33 cellular contexts compared by ENCODE assay signal in genomic region chr11:71249301-71249700, GRCh38. TPM values are rescaled to one million over a fixed set of nuclear protein-coding genes. Genes with fewer than 3 reads are reported as not detected.
DNase-seq lines count a peak whose midpoint lies in the region; ATAC-seq and TF ChIP-seq lines count a peak whose summit lies in the region.
"Had no signal": no experiment of that assay in that cellular context is flagged by ENCODE, and none has a peak within 500 bp of the region (broad histone marks: within the 10 kb centered on the region; RNA-seq: fewer than 3 reads in every experiment).

No MANE protein-coding gene starts in this region.

- H3K4me3 ChIP-seq in HCT116 (replicated peaks in 1 of 2; ENCODE audit: low read depth in 1 of 2, low read length in 2 of 2) (no peak overlapping the region), mesenchymal stem cell (ENCODE audit: insufficient read depth in 1 of 2, low read depth in 1 of 2, low read length in 2 of 2) (no peak overlapping the region), right atrium auricular region (no peak overlapping the region)
- H3K4me3 ChIP-seq: BLaER1 treated with 17β-estradiol and CSF1 and Interleukin-3, amounts not matched to agents 10 nM and 100 nM; esophagus squamous epithelium; pancreas; SJSA1; smooth muscle cell had no signal

- peak overlapping the region; percentile 56 for H3K27ac Mint-ChIP-seq in type B pancreatic cell
- H3K27ac Mint-ChIP-seq: activated CD4-positive, alpha-beta memory T cell treated with anti-CD3 and anti-CD28 coated beads for 36 hours; activated T-cell treated with anti-CD3 and anti-CD28 coated beads, Interleukin-2, amount 50 U/mL, for 72 hours; dendritic cell treated with granulocyte-macrophage colony-stimulating factor and Interleukin-4, amounts not matched to agents 40 ng/mL and 50 ng/mL, for 4 days; immature natural killer cell; T-cell had no signal

- H3K9ac ChIP-seq in HCT116 (ENCODE audit: low read length) (no peak overlapping the region), mesenchymal stem cell (ENCODE audit: low read length) (no peak overlapping the region)
- H3K9ac ChIP-seq: BLaER1 treated with 17β-estradiol and CSF1 and Interleukin-3, amounts not matched to agents 10 nM and 100 nM had no signal

- no peak overlapping the region for H3K23ac ChIP-seq in mesenchymal stem cell (ENCODE audit: low read length in 2 of 2)

- peaks cover 27% of the 10 kb centered on the region for H3K27me3 Mint-ChIP-seq in type B pancreatic cell

- H3K4me1 ChIP-seq in HCT116 (ENCODE audit: control insufficient read depth in 1 of 2, insufficient read depth in 2 of 2, low read length in 2 of 2) = peaks cover 5 to 13% of the 10 kb centered on the region in 2 experiments
- H3K4me1 ChIP-seq in mesenchymal stem cell (ENCODE audit: control insufficient read depth, insufficient read depth, low read depth, low read length) = peaks cover 29% of the 10 kb centered on the region
- H3K4me1 ChIP-seq in right atrium auricular region = peaks cover 0 to 26% of the 10 kb centered on the region in 2 donors
- H3K4me1 ChIP-seq: foreskin keratinocyte had no signal

- peaks cover 4% of the 10 kb centered on the region; the same call in 1 of the 2 replicates for H3K79me2 ChIP-seq in HCT116 (ENCODE audit: insufficient read depth, low read length)

- no peak overlapping the region for H2BK12ac ChIP-seq in mesenchymal stem cell (ENCODE audit: low read length in 2 of 2)

- H3K4me2 ChIP-seq in HCT116 (ENCODE audit: low read length) (no peak overlapping the region), mesenchymal stem cell (ENCODE audit: low read length, poor library complexity, severe bottlenecking) (no peak overlapping the region)
- H3K4me2 ChIP-seq: BLaER1 treated with 17β-estradiol and CSF1 and Interleukin-3, amounts not matched to agents 10 nM and 100 nM; smooth muscle cell had no signal

- WGBS in mesenchymal stem cell = 85% methylated on average over 6 of the region's 6 CpGs

- CTCF ChIA-PET in HCT116 (lab: Charles Lee) = no interaction called here

- intact Hi-C loops in HCT116 (cut with micrococcal nuclease) = no loop called here

- no peaks in the 10 kb centered on the region for H3K9me2 ChIP-seq in HCT116 (ENCODE audit: insufficient read depth)

- TF ChIP-seq POLR2A in HCT116 (IDR thresholded peaks at IDR 0.05; ENCODE audit: borderline replicate concordance, extremely low read depth, insufficient read depth, insufficient read length) = no peak

- H3K18ac ChIP-seq in mesenchymal stem cell (ENCODE audit: low read depth in 1 of 2, low read length in 2 of 2) = no peak overlapping the region

- H3K4ac ChIP-seq in mesenchymal stem cell (ENCODE audit: low read depth in 1 of 2, low read length in 2 of 2) = no peak overlapping the region

- H2BK5ac ChIP-seq in mesenchymal stem cell (ENCODE audit: low read depth, low read length, poor library complexity, severe bottlenecking) = no peak overlapping the region

- H4K20me1 ChIP-seq in HCT116 (ENCODE audit: insufficient read depth) = no peaks in the 10 kb centered on the region

- H4K91ac ChIP-seq in mesenchymal stem cell (ENCODE audit: low read length) = no peak overlapping the region

- no peak overlapping the region for H2BK120ac ChIP-seq in mesenchymal stem cell (ENCODE audit: low read depth, low read length)

- TF ChIP-seq CTCF in HCT116 (IDR thresholded peaks at IDR 0.05 in 2 of 3, conservative IDR thresholded peaks at IDR 0.05 in 1 of 3; ENCODE audit: borderline replicate concordance in 1 of 3, insufficient read depth in 1 of 3, low read depth in 2 of 3, low read length in 2 of 3) (no peak), type B pancreatic cell (conservative IDR thresholded peaks at IDR 0.05) (no peak), right atrium auricular region (IDR thresholded peaks at IDR 0.05) (no peak)

- TF ChIP-seq RAD21 in HCT116 (IDR thresholded peaks at IDR 0.05; ENCODE audit: low read depth) = no peak

- DNase-seq in HCT116 (ENCODE audit: low read depth, low spot score) (no peak), ecto neural progenitor cell (ENCODE audit: low spot score) (peak; percentile 47), mesenchymal stem cell (no peak), type B pancreatic cell (ENCODE audit: extremely low spot score, unreplicated experiment) (no peak), DMS153 (lab: John Stamatoyannopoulos, UW) (no peak), right atrium auricular region (ENCODE audit: low spot score) (no peak)
- DNase-seq in stimulated activated naive CD4-positive, alpha-beta T cell treated with Interleukin-2 at 50 U/mL for 16 hours (lab: John Stamatoyannopoulos, UW) = no peak
- DNase-seq: activated CD4-positive, alpha-beta memory T cell treated with anti-CD3 and anti-CD28 coated beads for 36 hours; activated naive CD4-positive, alpha-beta T cell treated with Interleukin-2 at 50 U/mL for 16 hours; activated T-cell treated with anti-CD3 and anti-CD28 coated beads, Interleukin-2, amount 50 U/mL, for 72 hours; esophagus squamous epithelium; foreskin keratinocyte; GF-D8; immature natural killer cell; KG1; left colon; NCI-H1092 treated with DMSO at 0.1 percent for 48 hours; NCI-H187; NCI-H2171; NCI-H510A; stimulated activated naive CD8-positive, alpha-beta T cell treated with anti-CD3 and anti-CD28 coated beads, Interleukin-15, Interleukin-2, amounts not matched to agents 100 U/mL and 50 U/mL, for 24 hours; T-cell had no signal

- no peak overlapping the region for H2AK5ac ChIP-seq in mesenchymal stem cell (ENCODE audit: low read length, severe bottlenecking)

- RAD21 ChIA-PET in HCT116 (lab: Charles Lee; ENCODE audit: low non-redundant PET in 1 of 2, low total read pairs in 2 of 2, uncharacterized antibody in 2 of 2, unreplicated experiment in 2 of 2) = no interaction called here

- H3K27ac ChIP-seq in HCT116 (ENCODE audit: low read depth, low read length) (no peak overlapping the region), mesenchymal stem cell (ENCODE audit: low read length, poor library complexity, severe bottlenecking) (no peak overlapping the region), right atrium auricular region (no peak overlapping the region)
- H3K27ac ChIP-seq: BLaER1 treated with 17β-estradiol and CSF1 and Interleukin-3, amounts not matched to agents 10 nM and 100 nM; esophagus squamous epithelium; foreskin keratinocyte; pancreas; RWPE1; SJSA1 had no signal

- BruUV-seq in HCT116 (replicated peaks; lab: Mats Ljungman, UMichigan) = TSS peak; percentile 40

- H3K27me3 ChIP-seq in HCT116 (ENCODE audit: insufficient read depth, low read length) = no peaks in the 10 kb centered on the region
- H3K27me3 ChIP-seq in mesenchymal stem cell (ENCODE audit: control insufficient read depth in 1 of 2, insufficient read depth in 1 of 2, low read length in 2 of 2) = peaks cover 7 to 8% of the 10 kb centered on the region in 2 experiments
- H3K27me3 ChIP-seq in right atrium auricular region = peaks cover 15 to 18% of the 10 kb centered on the region in 2 donors
- H3K27me3 ChIP-seq: pancreas, SJSA1 had no signal

- H3K9me3 Mint-ChIP-seq in type B pancreatic cell = no peaks in the 10 kb centered on the region
- H3K9me3 Mint-ChIP-seq: activated CD4-positive, alpha-beta memory T cell treated with anti-CD3 and anti-CD28 coated beads for 36 hours; activated T-cell treated with anti-CD3 and anti-CD28 coated beads, Interleukin-2, amount 50 U/mL, for 72 hours; central memory CD8-positive, alpha-beta T cell; dendritic cell treated with granulocyte-macrophage colony-stimulating factor and Interleukin-4, amounts not matched to agents 40 ng/mL and 50 ng/mL, for 4 days; immature natural killer cell; neural crest cell; T-cell had no signal

- peaks cover 55% of the 10 kb centered on the region for H3K4me1 Mint-ChIP-seq in type B pancreatic cell (ENCODE audit: unreplicated experiment)
- H3K4me1 Mint-ChIP-seq: central memory CD8-positive, alpha-beta T cell had no signal

- peak overlapping the region; percentile 30 for H4K8ac ChIP-seq in mesenchymal stem cell (ENCODE audit: low read length)

- no peak overlapping the region for H2BK15ac ChIP-seq in mesenchymal stem cell (ENCODE audit: low read depth, poor library complexity, severe bottlenecking)

- H3K4me3 Mint-ChIP-seq in type B pancreatic cell = peak overlapping the region; percentile 87
- H3K4me3 Mint-ChIP-seq: activated CD4-positive, alpha-beta memory T cell treated with anti-CD3 and anti-CD28 coated beads for 36 hours; activated T-cell treated with anti-CD3 and anti-CD28 coated beads, Interleukin-2, amount 50 U/mL, for 72 hours; central memory CD8-positive, alpha-beta T cell; dendritic cell treated with granulocyte-macrophage colony-stimulating factor and Interleukin-4, amounts not matched to agents 40 ng/mL and 50 ng/mL, for 4 days; immature natural killer cell had no signal

- H3K36me3 ChIP-seq in HCT116 (ENCODE audit: control insufficient read depth in 1 of 2, insufficient read depth in 2 of 2, low read length in 2 of 2) (no peaks in the 10 kb centered on the region), mesenchymal stem cell (ENCODE audit: control insufficient read depth in 1 of 2, insufficient read depth in 2 of 2, low read depth in 1 of 2, low read length in 2 of 2) (peaks cover 0 to 2% of the 10 kb centered on the region in 2 experiments), right atrium auricular region (no peaks in the 10 kb centered on the region)
- H3K36me3 ChIP-seq: BLaER1 treated with 17β-estradiol and CSF1 and Interleukin-3, amounts not matched to agents 10 nM and 100 nM; esophagus squamous epithelium; pancreas; SJSA1 had no signal

- H3K14ac ChIP-seq in mesenchymal stem cell (ENCODE audit: low read length in 2 of 2) = no peak overlapping the region

- peaks cover 4% of the 10 kb centered on the region for H3K36me3 Mint-ChIP-seq in type B pancreatic cell
- H3K36me3 Mint-ChIP-seq: activated CD4-positive, alpha-beta memory T cell treated with anti-CD3 and anti-CD28 coated beads for 36 hours; immature natural killer cell; T-cell had no signal

- peaks cover 33% of the 10 kb centered on the region for H3K79me1 ChIP-seq in mesenchymal stem cell (replicated peaks; ENCODE audit: low read length, poor library complexity, severe bottlenecking)

- H3K9me3 ChIP-seq in HCT116 (ENCODE audit: control insufficient read depth in 1 of 2, insufficient read depth in 1 of 2, low read depth in 1 of 2, low read length in 2 of 2) = no peaks in the 10 kb centered on the region
- H3K9me3 ChIP-seq in mesenchymal stem cell (ENCODE audit: control insufficient read depth, low read length) = no peaks in the 10 kb centered on the region
- no peaks in the 10 kb centered on the region for H3K9me3 ChIP-seq in right atrium auricular region
- H3K9me3 ChIP-seq: BLaER1 treated with 17β-estradiol and CSF1 and Interleukin-3, amounts not matched to agents 10 nM and 100 nM; esophagus squamous epithelium; pancreas; SJSA1 had no signal

- POLR2A ChIA-PET in HCT116 (lab: Charles Lee) = no interaction called here

- no peak for ATAC-seq in HCT116
- ATAC-seq: activated CD4-positive, CD25-positive, alpha-beta regulatory T cell treated with anti-CD3 and anti-CD28 coated beads, Interleukin-2, amount 50 U/mL, for 24 hours; activated T-cell treated with anti-CD3 and anti-CD28 coated beads, Interleukin-2, amount 50 U/mL, for 72 hours; foreskin keratinocyte; left colon; pancreas; stimulated activated naive CD8-positive, alpha-beta T cell treated with anti-CD3 and anti-CD28 coated beads, Interleukin-15, Interleukin-2, amounts not matched to agents 100 U/mL and 50 U/mL, for 24 hours; T-cell had no signal

- no peak overlapping the region for H2AFZ ChIP-seq in HCT116 (ENCODE audit: low read depth, low read length, poor library complexity, severe bottlenecking)
- no peak overlapping the region for H2AFZ ChIP-seq in mesenchymal stem cell (ENCODE audit: low read depth, low read length)

RNA-seq across cellular contexts. Expression of gene SHANK2, which starts 3.1 kb away (rescaled TPM):
- total RNA-seq in HCT116 (2021; ENCODE audit: unreplicated experiment) = 16.9 TPM
- 7.1 and 7.3 TPM in 2 replicates for polyA plus RNA-seq in HCT116 (2012)
- 30.3 TPM for polyA plus RNA-seq in mesenchymal stem cell (2013, experiment 1 of 2)
- 30.2 TPM for polyA plus RNA-seq in mesenchymal stem cell (2013, experiment 2 of 2)
- 25.9 and 49.4 TPM in 2 replicates for total RNA-seq in type B pancreatic cell (ENCODE audit: low replicate concordance)
- total RNA-seq in right atrium auricular region = under 1 TPM; 0.07 to 0.35 TPM
- total RNA-seq: activated CD4-positive, alpha-beta memory T cell treated with anti-CD3 and anti-CD28 coated beads for 36 hours; H4; OCI-LY7 had no signal
- polyA plus RNA-seq: immature natural killer cell had no signal

Comparison
In these comparisons a context has a peak if more than half of its experiments do, and no peak if none do; other contexts are left out.
1. RNA of gene SHANK2, which starts 3.1 kb away (total RNA-seq): 25.9 to 49.4 TPM in type B pancreatic cell and 16.9 TPM in HCT116 (single experiment); 0.07 to 0.35 TPM in right atrium auricular region; every median in the first group is over 10 times any median in the second.